8 cellular contexts compared by ENCODE assay signal in the genomic region with DNA sequence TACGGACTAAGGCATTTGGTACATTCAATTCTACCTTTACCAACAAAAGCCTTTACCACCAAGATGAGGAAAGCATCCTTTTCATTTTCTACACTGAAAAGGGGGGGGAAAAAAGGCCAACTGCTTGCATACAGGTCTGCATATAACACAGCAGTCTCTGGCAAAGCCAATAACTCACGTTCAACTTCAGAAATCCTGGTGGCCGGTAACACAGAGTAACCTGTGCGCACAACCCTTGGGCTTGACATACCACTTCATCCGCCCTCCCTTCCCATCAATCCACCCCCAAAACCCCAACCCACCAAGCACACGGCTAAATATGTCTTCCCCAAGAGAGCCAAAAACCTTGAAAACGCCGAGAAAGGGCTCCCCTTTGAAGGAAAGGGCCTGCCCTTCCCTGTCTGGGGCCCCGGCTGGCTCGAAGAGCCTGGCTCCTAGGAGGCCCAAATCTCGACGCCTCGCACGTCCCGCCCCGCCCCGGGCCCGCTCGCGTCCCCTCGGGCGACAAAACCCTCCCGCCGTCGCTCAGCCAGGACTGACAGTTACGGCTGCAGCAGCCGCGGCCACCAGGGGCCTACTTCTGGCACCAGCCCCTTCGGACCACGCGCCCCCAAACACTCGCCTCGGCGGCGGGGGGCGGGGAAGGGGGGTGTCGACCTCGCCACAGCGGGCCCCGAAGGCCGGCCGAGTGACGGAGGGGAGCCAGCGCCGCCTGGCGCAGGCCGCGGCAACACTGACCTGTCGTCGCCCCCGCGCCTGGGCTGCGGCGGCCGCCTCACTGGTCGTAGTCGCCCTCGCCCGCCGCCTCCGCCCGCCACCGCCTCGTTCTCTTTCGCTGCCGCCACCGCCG. TPM values are rescaled to one million over a fixed set of nuclear protein-coding genes. Genes with fewer than 3 reads are reported as not detected.
A peak's percentile ranks its signal among the peaks of the same experiment; 100 is the strongest.
DNase-seq lines count a peak whose midpoint lies in the region; ATAC-seq, FAIRE-seq and TF ChIP-seq lines count a peak whose summit lies in the region.

No MANE protein-coding gene starts in this region.

- peak overlapping the region; percentile 90 to 97 for H3K4me3 ChIP-seq in esophagus (ENCODE audit: low read depth in 1 of 2, low read length in 2 of 2)

- H3K27me3 ChIP-seq in esophagus (ENCODE audit: control insufficient read depth in 1 of 2, insufficient read depth in 2 of 2, low read length in 2 of 2), result no peaks in the 10 kb centered on the region

- no peaks in the 10 kb centered on the region for H3K36me3 ChIP-seq in esophagus (ENCODE audit: control insufficient read depth in 2 of 2, insufficient read depth in 2 of 2, low read length in 1 of 2)

- H3K4me1 ChIP-seq in esophagus (ENCODE audit: control insufficient read depth in 2 of 2, insufficient read depth in 2 of 2, low read length in 1 of 2), result no peaks in the 10 kb centered on the region

- TF ChIP-seq CTCF in 22Rv1 (IDR thresholded peaks at IDR 0.05), result peak; percentile 56

- peak; percentile 15 for FAIRE-seq in GM18507 (lab: Jason Lieb, UNC)

- no peaks in the 10 kb centered on the region for H3K9me3 ChIP-seq in esophagus (ENCODE audit: control insufficient read depth in 2 of 2, insufficient read depth in 1 of 2, low read depth in 1 of 2, low read length in 1 of 2)

- peak; percentile 45 for ATAC-seq in HG03039 (IDR thresholded peaks at IDR 0.05; ENCODE audit: unreplicated experiment)

- peak overlapping the region; percentile 85 for H3K27ac ChIP-seq in 22Rv1
- peak overlapping the region; percentile 97 for H3K27ac ChIP-seq in esophagus (ENCODE audit: low read depth in 2 of 2, low read length in 1 of 2)

- WGBS in esophagus, 2 donors, result 1% methylated on average over 53 to 68 of the region's 68 CpGs

- DNase-seq in GM18507 (ENCODE audit: extremely low spot score, insufficient read length, low read depth) (peak; percentile 17), NCI-H748 treated with DMSO at 0.1 percent for 48 hours (lab: John Stamatoyannopoulos, UW) (peak; percentile 5), myocyte (ENCODE audit: low read depth) (peak; percentile 77)
- DNase-seq in activated T-cell treated with anti-CD3 and anti-CD28 coated beads, Interleukin-2, amount 50 U/mL, for 1 hour, result peak; percentile 67
- peak; percentile 25 to 61 (median 40) for DNase-seq in stimulated activated naive CD4-positive, alpha-beta T cell (lab: John Stamatoyannopoulos, UW)

RNA-seq across cellular contexts. Expression of a gene that starts 0.8 kb away (rescaled TPM):
- 10 to 100 TPM; 14.8 to 15.1 TPM for polyA plus RNA-seq in esophagus
- total RNA-seq in myocyte, result 103 and 106 TPM in 2 replicates
- 31.1 TPM for polyA plus RNA-seq in myocyte (2012)

Comparison
In these comparisons a context has a peak if more than half of its experiments do, and no peak if none do; other contexts are left out.
1. Peak in every context shown above with its lines: DNase-seq, ATAC-seq, H3K4me3 ChIP-seq and H3K27ac ChIP-seq.
2. DNase-seq: peak in every context shown above with its lines; median percentile 77 in myocyte; 67 in activated T-cell treated with anti-CD3 and anti-CD28 coated beads, Interleukin-2, amount 50 U/mL, for 1 hour; 40 in stimulated activated naive CD4-positive, alpha-beta T cell; 17 in GM18507; 5 in NCI-H748 treated with DMSO at 0.1 percent for 48 hours.